ENCODE assay signal across 25 cellular contexts in the genomic region with DNA sequence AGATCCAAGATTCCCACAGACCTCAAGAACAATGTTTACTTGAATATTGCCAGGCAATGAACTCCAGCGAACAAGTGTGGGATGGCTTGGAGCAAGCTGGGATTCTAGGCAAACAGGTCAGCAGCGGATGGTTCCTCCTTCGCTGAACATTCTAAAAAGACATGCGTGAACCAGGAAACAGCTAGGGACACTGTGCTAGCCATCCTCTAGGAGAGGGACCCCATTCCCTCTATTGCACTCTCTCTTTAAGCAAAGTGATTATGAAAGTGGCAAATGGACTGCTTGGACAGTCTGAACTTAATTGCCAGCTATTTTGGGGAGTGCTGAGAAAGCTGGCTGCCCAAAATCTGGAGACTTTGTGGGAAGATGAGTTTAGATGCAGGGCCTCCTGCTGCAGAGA.
"Had no signal": no experiment of that assay in that cellular context is flagged by ENCODE, and none has a peak within 500 bp of the region (broad histone marks: within the 10 kb centered on the region; RNA-seq: fewer than 3 reads in every experiment).

No MANE protein-coding gene starts in this region.

- H3K27me3 ChIP-seq: SJCRH30 had no signal

- FAIRE-seq: bronchial epithelial cell had no signal

- DNase-seq: activated CD4-positive, alpha-beta T cell treated with anti-CD3 and anti-CD28 coated beads for 48 hours; activated CD4-positive, alpha-beta T cell treated with anti-CD3 and anti-CD28 coated beads, Interleukin-2, amount 50 U/mL, for 4 hours; activated CD4-positive, CD25-positive, alpha-beta regulatory T cell treated with anti-CD3 and anti-CD28 coated beads, Interleukin-2, amount 50 U/mL, for 72 hours; activated CD8-positive, alpha-beta memory T cell treated with anti-CD3 and anti-CD28 coated beads, Interleukin-2, amount 50 U/mL, for 48 hours; activated CD8-positive, alpha-beta T cell treated with anti-CD3 and anti-CD28 coated beads, Interleukin-2, amount 10 ng/mL, durations not matched to agents 7 days and 5 days; activated naive CD4-positive, alpha-beta T cell treated with anti-CD3 and anti-CD28 coated beads, Interleukin-2, amount 50 U/mL, for 16 hours; activated naive CD8-positive, alpha-beta T cell treated with anti-CD3 and anti-CD28 coated beads, Interleukin-2, amount 10 ng/mL, durations not matched to agents 7 days and 5 days; activated T-cell treated with anti-CD3 and anti-CD28 coated beads, Interleukin-2, amount 50 U/mL, for 1 hour; adrenal gland; aorta; Kasumi-1; NCI-H1092; NCI-H1417; NCI-H1930; NCI-H2171; NCI-H2227 treated with DMSO at 0.1 percent for 48 hours; NCI-H446 treated with DMSO at 0.1 percent for 48 hours; NCI-H526 treated with DMSO at 0.1 percent for 48 hours; NCI-H82; RPMI8226; SJCRH30 had no signal

- H3K9me3 ChIP-seq: adrenal gland, SJCRH30 had no signal

- H3K4me3 ChIP-seq: adrenal gland, SJCRH30 had no signal

- H3K27ac ChIP-seq: adrenal gland, SJCRH30 had no signal

- H3K36me3 ChIP-seq: adrenal gland, SJCRH30 had no signal

- H3K4me1 ChIP-seq: adrenal gland, SJCRH30 had no signal

- ATAC-seq: activated CD8-positive, alpha-beta T cell treated with anti-CD3 and anti-CD28 coated beads, Interleukin-2, amount 10 ng/mL, durations not matched to agents 7 days and 5 days; Panc1; Right ventricle myocardium inferior; WTC11 had no signal
